ENCODE assay signal across 1 cellular context in the genomic region with DNA sequence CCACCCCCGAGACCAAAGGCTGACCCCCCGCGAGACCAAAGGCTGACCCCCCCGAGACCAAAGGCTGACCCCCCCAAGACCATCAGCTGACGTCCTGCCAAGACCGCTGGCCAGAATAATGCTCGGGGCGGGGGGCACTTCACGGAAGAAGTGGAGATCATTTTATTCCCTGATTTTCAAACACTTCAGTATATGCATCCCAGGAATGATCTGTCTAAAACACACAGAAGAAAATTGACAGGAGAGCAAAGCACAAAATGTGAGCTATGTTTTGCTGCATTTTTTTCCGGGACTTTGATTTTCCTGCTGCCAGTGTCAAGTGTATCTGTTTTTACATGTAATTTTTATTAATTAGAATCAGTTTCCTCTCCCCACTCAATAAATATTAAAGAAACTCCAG.
TF ChIP-seq lines count a peak whose summit lies in the region.

No MANE protein-coding gene starts in this region.

TF ChIP-seq in SK-N-SH treated with all-trans-retinoic acid at 6 μM for 48 hours, 23 proteins besides CTCF, POLR2A, EP300 and RAD21 (continued from another document):
- TF ChIP-seq, protein P1, sequence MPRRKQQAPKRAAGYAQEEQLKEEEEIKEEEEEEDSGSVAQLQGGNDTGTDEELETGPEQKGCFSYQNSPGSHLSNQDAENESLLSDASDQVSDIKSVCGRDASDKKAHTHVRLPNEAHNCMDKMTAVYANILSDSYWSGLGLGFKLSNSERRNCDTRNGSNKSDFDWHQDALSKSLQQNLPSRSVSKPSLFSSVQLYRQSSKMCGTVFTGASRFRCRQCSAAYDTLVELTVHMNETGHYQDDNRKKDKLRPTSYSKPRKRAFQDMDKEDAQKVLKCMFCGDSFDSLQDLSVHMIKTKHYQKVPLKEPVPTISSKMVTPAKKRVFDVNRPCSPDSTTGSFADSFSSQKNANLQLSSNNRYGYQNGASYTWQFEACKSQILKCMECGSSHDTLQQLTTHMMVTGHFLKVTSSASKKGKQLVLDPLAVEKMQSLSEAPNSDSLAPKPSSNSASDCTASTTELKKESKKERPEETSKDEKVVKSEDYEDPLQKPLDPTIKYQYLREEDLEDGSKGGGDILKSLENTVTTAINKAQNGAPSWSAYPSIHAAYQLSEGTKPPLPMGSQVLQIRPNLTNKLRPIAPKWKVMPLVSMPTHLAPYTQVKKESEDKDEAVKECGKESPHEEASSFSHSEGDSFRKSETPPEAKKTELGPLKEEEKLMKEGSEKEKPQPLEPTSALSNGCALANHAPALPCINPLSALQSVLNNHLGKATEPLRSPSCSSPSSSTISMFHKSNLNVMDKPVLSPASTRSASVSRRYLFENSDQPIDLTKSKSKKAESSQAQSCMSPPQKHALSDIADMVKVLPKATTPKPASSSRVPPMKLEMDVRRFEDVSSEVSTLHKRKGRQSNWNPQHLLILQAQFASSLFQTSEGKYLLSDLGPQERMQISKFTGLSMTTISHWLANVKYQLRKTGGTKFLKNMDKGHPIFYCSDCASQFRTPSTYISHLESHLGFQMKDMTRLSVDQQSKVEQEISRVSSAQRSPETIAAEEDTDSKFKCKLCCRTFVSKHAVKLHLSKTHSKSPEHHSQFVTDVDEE (CRISPR knock-in tag; IDR thresholded peaks at IDR 0.05): no peak
- TF ChIP-seq, protein P2, sequence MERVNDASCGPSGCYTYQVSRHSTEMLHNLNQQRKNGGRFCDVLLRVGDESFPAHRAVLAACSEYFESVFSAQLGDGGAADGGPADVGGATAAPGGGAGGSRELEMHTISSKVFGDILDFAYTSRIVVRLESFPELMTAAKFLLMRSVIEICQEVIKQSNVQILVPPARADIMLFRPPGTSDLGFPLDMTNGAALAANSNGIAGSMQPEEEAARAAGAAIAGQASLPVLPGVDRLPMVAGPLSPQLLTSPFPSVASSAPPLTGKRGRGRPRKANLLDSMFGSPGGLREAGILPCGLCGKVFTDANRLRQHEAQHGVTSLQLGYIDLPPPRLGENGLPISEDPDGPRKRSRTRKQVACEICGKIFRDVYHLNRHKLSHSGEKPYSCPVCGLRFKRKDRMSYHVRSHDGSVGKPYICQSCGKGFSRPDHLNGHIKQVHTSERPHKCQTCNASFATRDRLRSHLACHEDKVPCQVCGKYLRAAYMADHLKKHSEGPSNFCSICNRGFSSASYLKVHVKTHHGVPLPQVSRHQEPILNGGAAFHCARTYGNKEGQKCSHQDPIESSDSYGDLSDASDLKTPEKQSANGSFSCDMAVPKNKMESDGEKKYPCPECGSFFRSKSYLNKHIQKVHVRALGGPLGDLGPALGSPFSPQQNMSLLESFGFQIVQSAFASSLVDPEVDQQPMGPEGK (CRISPR knock-in tag; IDR thresholded peaks at IDR 0.05; ENCODE audit: borderline replicate concordance): no peak
- TF ChIP-seq, protein P3, sequence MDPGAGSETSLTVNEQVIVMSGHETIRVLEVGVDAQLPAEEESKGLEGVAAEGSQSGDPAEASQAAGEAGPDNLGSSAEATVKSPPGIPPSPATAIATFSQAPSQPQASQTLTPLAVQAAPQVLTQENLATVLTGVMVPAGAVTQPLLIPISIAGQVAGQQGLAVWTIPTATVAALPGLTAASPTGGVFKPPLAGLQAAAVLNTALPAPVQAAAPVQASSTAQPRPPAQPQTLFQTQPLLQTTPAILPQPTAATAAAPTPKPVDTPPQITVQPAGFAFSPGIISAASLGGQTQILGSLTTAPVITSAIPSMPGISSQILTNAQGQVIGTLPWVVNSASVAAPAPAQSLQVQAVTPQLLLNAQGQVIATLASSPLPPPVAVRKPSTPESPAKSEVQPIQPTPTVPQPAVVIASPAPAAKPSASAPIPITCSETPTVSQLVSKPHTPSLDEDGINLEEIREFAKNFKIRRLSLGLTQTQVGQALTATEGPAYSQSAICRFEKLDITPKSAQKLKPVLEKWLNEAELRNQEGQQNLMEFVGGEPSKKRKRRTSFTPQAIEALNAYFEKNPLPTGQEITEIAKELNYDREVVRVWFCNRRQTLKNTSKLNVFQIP (CRISPR knock-in tag; IDR thresholded peaks at IDR 0.05; ENCODE audit: borderline replicate concordance, low read depth): no peak
- TF ChIP-seq OSR1 (CRISPR knock-in tag; IDR thresholded peaks at IDR 0.05) (no peak), TCF4 (CRISPR knock-in tag; IDR thresholded peaks at IDR 0.05; ENCODE audit: borderline replicate concordance) (no peak)
TF ChIP-seq in SK-N-SH treated with all-trans-retinoic acid at 6 μM for 48 hours: peak in this region for 0.
